ENCODE assay signal across 30 cellular contexts in the genomic region with DNA sequence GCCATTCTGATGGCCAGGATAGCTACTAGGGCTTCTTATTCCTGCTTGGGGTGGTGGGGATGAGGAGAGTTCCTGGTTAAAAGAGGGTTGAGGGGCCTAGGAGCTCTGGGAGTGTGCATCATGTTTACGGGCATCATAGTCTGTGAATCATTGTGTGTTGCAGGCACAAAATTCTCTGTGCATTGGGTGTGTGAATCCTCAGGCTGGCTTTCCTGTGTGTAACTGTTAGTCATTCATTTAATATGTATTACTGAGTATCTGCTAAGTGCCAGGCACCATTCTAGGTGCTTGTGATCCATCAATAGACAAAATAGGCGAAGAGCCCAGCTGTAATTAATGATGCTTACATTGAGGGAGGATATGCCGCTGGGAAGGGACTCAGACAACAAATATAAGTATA. TPM values are rescaled to one million over a fixed set of nuclear protein-coding genes. Genes with fewer than 3 reads are reported as not detected.
DNase-seq lines count a peak whose midpoint lies in the region; ATAC-seq and TF ChIP-seq lines count a peak whose summit lies in the region.
"Had no signal": no experiment of that assay in that cellular context is flagged by ENCODE, and none has a peak within 500 bp of the region (broad histone marks: within the 10 kb centered on the region; RNA-seq: fewer than 3 reads in every experiment).

No MANE protein-coding gene starts in this region.

- peaks cover 0 to 10% of the 10 kb centered on the region in 2 donors for H3K4me1 Mint-ChIP-seq in natural killer cell
- peaks cover 0 to 11% of the 10 kb centered on the region in 2 donors for H3K4me1 Mint-ChIP-seq in natural killer cell treated with Interleukin-12 subunit alpha and Interleukin-12 subunit beta and Interleukin-15 and Interleukin-18, amount 100 ng/mL, for 72 hours (ENCODE audit: low read depth in 2 of 2)

- no peaks in the 10 kb centered on the region for H3K36me3 ChIP-seq in effector memory CD4-positive, alpha-beta T cell (ENCODE audit: control insufficient read depth, insufficient read depth, low read length)
- H3K36me3 ChIP-seq: BLaER1 treated with 17β-estradiol and CSF1 and Interleukin-3, amounts not matched to agents 10 nM and 100 nM; esophagus squamous epithelium; right lobe of liver; upper lobe of left lung had no signal

- peaks cover 12 to 13% of the 10 kb centered on the region in 2 donors for H3K27me3 Mint-ChIP-seq in natural killer cell (ENCODE audit: low read depth in 2 of 2)
- H3K27me3 Mint-ChIP-seq in natural killer cell treated with Interleukin-12 subunit alpha and Interleukin-12 subunit beta and Interleukin-15 and Interleukin-18, amount 100 ng/mL, for 72 hours, result peaks cover 11 to 13% of the 10 kb centered on the region in 2 donors

- no peaks in the 10 kb centered on the region for H3K36me3 Mint-ChIP-seq in natural killer cell
- H3K36me3 Mint-ChIP-seq in natural killer cell treated with Interleukin-12 subunit alpha and Interleukin-12 subunit beta and Interleukin-15 and Interleukin-18, amount 100 ng/mL, for 72 hours, result no peaks in the 10 kb centered on the region
- H3K36me3 Mint-ChIP-seq: brain, memory B cell had no signal

- no peaks in the 10 kb centered on the region for H3K4me1 ChIP-seq in foreskin keratinocyte
- peaks cover 9% of the 10 kb centered on the region for H3K4me1 ChIP-seq in effector memory CD4-positive, alpha-beta T cell (ENCODE audit: control insufficient read depth, insufficient read depth, low read length, poor library complexity, severe bottlenecking)

- H3K4me3 Mint-ChIP-seq in natural killer cell, result peak overlapping the region; percentile 49
- H3K4me3 Mint-ChIP-seq in natural killer cell treated with Interleukin-12 subunit alpha and Interleukin-12 subunit beta and Interleukin-15 and Interleukin-18, amount 100 ng/mL, for 72 hours, result no peak overlapping the region
- H3K4me3 Mint-ChIP-seq: activated B cell treated with CpG ODN at 0.5 μM for 24 hours, GM23338 had no signal

- no peak overlapping the region for H3K27ac ChIP-seq in foreskin keratinocyte
- no peak overlapping the region for H3K27ac ChIP-seq in effector memory CD4-positive, alpha-beta T cell (ENCODE audit: insufficient read depth, low read length, poor library complexity, severe bottlenecking)
- H3K27ac ChIP-seq: A549; BLaER1 treated with 17β-estradiol and CSF1 and Interleukin-3, amounts not matched to agents 10 nM and 100 nM; esophagus squamous epithelium; HL-60; right lobe of liver; RWPE1; upper lobe of left lung had no signal

- H3K9me3 ChIP-seq in effector memory CD4-positive, alpha-beta T cell (ENCODE audit: control insufficient read depth, low read length), result no peaks in the 10 kb centered on the region
- H3K9me3 ChIP-seq: A549; BLaER1 treated with 17β-estradiol and CSF1 and Interleukin-3, amounts not matched to agents 10 nM and 100 nM; esophagus squamous epithelium; right lobe of liver; upper lobe of left lung had no signal

- no peak overlapping the region for H3K27ac Mint-ChIP-seq in natural killer cell
- H3K27ac Mint-ChIP-seq in natural killer cell treated with Interleukin-12 subunit alpha and Interleukin-12 subunit beta and Interleukin-15 and Interleukin-18, amount 100 ng/mL, for 72 hours, result no peak overlapping the region
- H3K27ac Mint-ChIP-seq: activated B cell treated with CpG ODN at 0.5 μM for 24 hours, GM23338, memory B cell had no signal

- TF ChIP-seq CTCF in natural killer cell (IDR thresholded peaks at IDR 0.05), result no peak
- no peak for TF ChIP-seq CTCF in foreskin keratinocyte (conservative IDR thresholded peaks at IDR 0.05)

- DNase-seq in natural killer cell (no peak), NCI-H226 (peak; percentile 48), foreskin keratinocyte (peak; percentile 40 to 76)
- no peak for DNase-seq in natural killer cell treated with Interleukin-12 subunit alpha and Interleukin-12 subunit beta and Interleukin-15 and Interleukin-18, amount 100 ng/mL, for 72 hours (ENCODE audit: low spot score)
- DNase-seq in effector memory CD4-positive, alpha-beta T cell, result no peak
- DNase-seq: activated B cell treated with CpG ODN at 0.5 μM for 24 hours; activated CD4-positive, alpha-beta T cell treated with anti-CD3 and anti-CD28 coated beads, Interleukin-2, amount 50 U/mL, for 48 hours; activated CD8-positive, alpha-beta memory T cell treated with anti-CD3 and anti-CD28 coated beads, Interleukin-2, amount 50 U/mL, for 48 hours; activated effector memory CD4-positive, alpha-beta T cell treated with Interleukin-2 at 50 U/mL for 16 hours; effector memory CD8-positive, alpha-beta T cell; esophagus squamous epithelium; GF-D8; NCI-H146; NCI-H2171; NCI-H524 treated with DMSO at 0.1 percent for 48 hours; right lobe of liver; T-helper 9 cell; upper lobe of left lung had no signal

- intact Hi-C loops in natural killer cell (cut with micrococcal nuclease), result no loop called here

- ATAC-seq in natural killer cell, result no peak
- ATAC-seq in natural killer cell treated with Interleukin-12 subunit alpha and Interleukin-12 subunit beta and Interleukin-15 and Interleukin-18, amount 100 ng/mL, for 72 hours, result no peak
- peak; percentile 61 for ATAC-seq in foreskin keratinocyte
- no peak for ATAC-seq in GM21526 (IDR thresholded peaks at IDR 0.05; ENCODE audit: low FRiP score, unreplicated experiment)
- ATAC-seq in HG03378 (IDR thresholded peaks at IDR 0.05; ENCODE audit: unreplicated experiment), result no peak
- no peak for ATAC-seq in HG03039 (IDR thresholded peaks at IDR 0.05; ENCODE audit: unreplicated experiment)
- ATAC-seq: A549; effector memory CD8-positive, alpha-beta T cell; right lobe of liver had no signal

- H3K27me3 ChIP-seq in foreskin keratinocyte, result peaks cover 29% of the 10 kb centered on the region
- no peaks in the 10 kb centered on the region for H3K27me3 ChIP-seq in effector memory CD4-positive, alpha-beta T cell (replicated peaks; ENCODE audit: control insufficient read depth, insufficient read depth, low read length, poor library complexity, severe bottlenecking)
- H3K27me3 ChIP-seq: right lobe of liver had no signal

- no peaks in the 10 kb centered on the region for H3K9me3 Mint-ChIP-seq in natural killer cell
- H3K9me3 Mint-ChIP-seq in natural killer cell treated with Interleukin-12 subunit alpha and Interleukin-12 subunit beta and Interleukin-15 and Interleukin-18, amount 100 ng/mL, for 72 hours, result no peaks in the 10 kb centered on the region
- H3K9me3 Mint-ChIP-seq: activated B cell treated with CpG ODN at 0.5 μM for 24 hours; brain; effector memory CD8-positive, alpha-beta T cell; GM23338; memory B cell had no signal

- H3K4me3 ChIP-seq in effector memory CD4-positive, alpha-beta T cell (ENCODE audit: insufficient read depth, low read depth, low read length, poor library complexity, severe bottlenecking), result no peak overlapping the region
- H3K4me3 ChIP-seq: A549; BLaER1 treated with 17β-estradiol and CSF1 and Interleukin-3, amounts not matched to agents 10 nM and 100 nM; esophagus squamous epithelium; GM23338; right lobe of liver; upper lobe of left lung had no signal

RNA-seq across cellular contexts. Expression of a gene that starts 5.8 kb away (rescaled TPM):
- total RNA-seq in natural killer cell, result not detected
- not detected for total RNA-seq in natural killer cell treated with Interleukin-12 subunit alpha and Interleukin-12 subunit beta and Interleukin-15 and Interleukin-18, amount 100 ng/mL, for 72 hours
- not detected in 2 replicates for total RNA-seq in foreskin keratinocyte
- polyA plus RNA-seq in foreskin keratinocyte, result not detected in 2 replicates
- total RNA-seq: activated B cell treated with CpG ODN at 0.5 μM for 24 hours, esophagus squamous epithelium, glomerular endothelial cell, GM23338, right lobe of liver, subcutaneous adipose tissue, upper lobe of left lung had no signal
- polyA plus RNA-seq: A549 had no signal

RNA-seq across cellular contexts. Expression of a gene that starts 17.3 kb away (rescaled TPM):
- total RNA-seq in natural killer cell (not detected), foreskin keratinocyte (not detected in 2 replicates)
- not detected for total RNA-seq in natural killer cell treated with Interleukin-12 subunit alpha and Interleukin-12 subunit beta and Interleukin-15 and Interleukin-18, amount 100 ng/mL, for 72 hours
- polyA plus RNA-seq in foreskin keratinocyte, result 0.14 and 0.24 TPM in 2 replicates
- total RNA-seq: activated B cell treated with CpG ODN at 0.5 μM for 24 hours, esophagus squamous epithelium, right lobe of liver, subcutaneous adipose tissue had no signal
- polyA plus RNA-seq: A549 had no signal

RNA-seq across cellular contexts. Expression of a gene that starts 29.1 kb away (rescaled TPM):
- 1 to 10 TPM in 1 of 3 donors, under 1 TPM in 2; 0.75 to 2.0 (median 0.85) TPM for total RNA-seq in natural killer cell
- total RNA-seq in natural killer cell treated with Interleukin-12 subunit alpha and Interleukin-12 subunit beta and Interleukin-15 and Interleukin-18, amount 100 ng/mL, for 72 hours, result under 1 TPM; 0.47 to 0.64 TPM
- total RNA-seq in foreskin keratinocyte, result 0.53 and 0.71 TPM in 2 replicates
- polyA plus RNA-seq in foreskin keratinocyte, result 0.40 and 0.49 TPM in 2 replicates
- total RNA-seq: activated B cell treated with CpG ODN at 0.5 μM for 24 hours had no signal

Comparison
In these comparisons a context has a peak if more than half of its experiments do, and no peak if none do; other contexts are left out.
1. DNase-seq: peak in NCI-H226 (single experiment) and foreskin keratinocyte (2 of 2); none in natural killer cell (single experiment), natural killer cell treated with Interleukin-12 subunit alpha and Interleukin-12 subunit beta and Interleukin-15 and Interleukin-18, amount 100 ng/mL, for 72 hours (single experiment) and effector memory CD4-positive, alpha-beta T cell (0 of 3).